23 cellular contexts compared by ENCODE assay signal in genomic region chr4:3261411-3262207, GRCh38. TPM values are rescaled to one million over a fixed set of nuclear protein-coding genes. Genes with fewer than 3 reads are reported as not detected.
A peak's percentile ranks its signal among the peaks of the same experiment; 100 is the strongest.
DNase-seq lines count a peak whose midpoint lies in the region; ATAC-seq, FAIRE-seq and TF ChIP-seq lines count a peak whose summit lies in the region.
"Had no signal": no experiment of that assay in that cellular context is flagged by ENCODE, and none has a peak within 500 bp of the region (broad histone marks: within the 10 kb centered on the region; RNA-seq: fewer than 3 reads in every experiment).

No MANE protein-coding gene starts in this region.

- H3K4me3 ChIP-seq in lower lobe of right lung = no peak overlapping the region
- H3K4me3 ChIP-seq: dorsolateral prefrontal cortex, HAP-1, thoracic aorta had no signal

- no peaks in the 10 kb centered on the region for H3K4me1 Mint-ChIP-seq in activated CD4-positive, alpha-beta T cell treated with anti-CD3 and anti-CD28 coated beads, Interleukin-2, amount 10 ng/mL, durations not matched to agents 7 days and 5 days
- peaks cover 6% of the 10 kb centered on the region for H3K4me1 Mint-ChIP-seq in type B pancreatic cell (ENCODE audit: unreplicated experiment)

- no peak for DNase-seq in activated CD4-positive, alpha-beta T cell treated with anti-CD3 and anti-CD28 coated beads, Interleukin-2, amount 10 ng/mL, durations not matched to agents 7 days and 5 days
- no peak for DNase-seq in activated CD4-positive, alpha-beta T cell treated with anti-CD3 and anti-CD28 coated beads, Interleukin-2, amount 50 U/mL, for 4 hours
- peak; percentile 28 for DNase-seq in activated CD8-positive, alpha-beta memory T cell treated with anti-CD3 and anti-CD28 coated beads, Interleukin-2, amount 50 U/mL, for 48 hours
- no peak for DNase-seq in lower lobe of right lung
- peak; percentile 60 for DNase-seq in type B pancreatic cell (ENCODE audit: extremely low spot score, unreplicated experiment)
- DNase-seq in AG08395 (ENCODE audit: low spot score) = no peak
- no peak for DNase-seq in urothelium cell line (ENCODE audit: low spot score)
- DNase-seq: activated naive CD4-positive, alpha-beta T cell treated with Interleukin-2 at 50 U/mL for 16 hours; activated T-cell treated with anti-CD3 and anti-CD28 coated beads for 4 hours; anterior cingulate cortex; BE2C; caudate nucleus; MM.1S; NCI-H1436; NCI-H510A treated with DMSO at 0.1 percent for 48 hours; stimulated activated CD4-positive, alpha-beta T cell treated with anti-CD3 and anti-CD28 coated beads, Interleukin-4, amount 100 ng/mL, for 1 hour; stimulated activated naive CD4-positive, alpha-beta T cell; T-helper 2 cell had no signal

- H3K27me3 Mint-ChIP-seq in activated CD4-positive, alpha-beta T cell treated with anti-CD3 and anti-CD28 coated beads, Interleukin-2, amount 10 ng/mL, durations not matched to agents 7 days and 5 days = no peaks in the 10 kb centered on the region
- H3K27me3 Mint-ChIP-seq in type B pancreatic cell = no peaks in the 10 kb centered on the region

- TF ChIP-seq CTCF in lower lobe of right lung (IDR thresholded peaks at IDR 0.05) = no peak
- no peak for TF ChIP-seq CTCF in type B pancreatic cell (conservative IDR thresholded peaks at IDR 0.05)

- H3K27me3 ChIP-seq in lower lobe of right lung (ENCODE audit: low read depth) = no peaks in the 10 kb centered on the region
- H3K27me3 ChIP-seq: BE2C, dorsolateral prefrontal cortex had no signal

- FAIRE-seq in urothelium cell line (lab: Jason Lieb, UNC) = no peak

- H3K27ac Mint-ChIP-seq in activated CD4-positive, alpha-beta T cell treated with anti-CD3 and anti-CD28 coated beads, Interleukin-2, amount 10 ng/mL, durations not matched to agents 7 days and 5 days = peak overlapping the region; percentile 64
- no peak overlapping the region for H3K27ac Mint-ChIP-seq in type B pancreatic cell

- intact Hi-C loops in lower lobe of right lung (cut with DNase I) = no loop called here

- H3K9me3 Mint-ChIP-seq in activated CD4-positive, alpha-beta T cell treated with anti-CD3 and anti-CD28 coated beads, Interleukin-2, amount 10 ng/mL, durations not matched to agents 7 days and 5 days = no peaks in the 10 kb centered on the region
- H3K9me3 Mint-ChIP-seq in type B pancreatic cell = no peaks in the 10 kb centered on the region

- H3K9me3 ChIP-seq in lower lobe of right lung = no peaks in the 10 kb centered on the region
- H3K9me3 ChIP-seq: BE2C, HAP-1, thoracic aorta had no signal

- CTCF ChIA-PET in activated CD4-positive, alpha-beta T cell treated with anti-CD3 and anti-CD28 coated beads, Interleukin-2, amount 10 ng/mL, durations not matched to agents 7 days and 5 days (lab: Charles Lee) = interaction anchor here (0.5 kb wide), 1 partner anchor 55 kb away, joined by 3 read pairs; no protein-coding TSS in a partner anchor

- H3K36me3 ChIP-seq in lower lobe of right lung = no peaks in the 10 kb centered on the region
- H3K36me3 ChIP-seq: BE2C, HAP-1, thoracic aorta had no signal

- ATAC-seq in lower lobe of right lung (peak; percentile 8 to 27), GM19395 (IDR thresholded peaks at IDR 0.05; ENCODE audit: unreplicated experiment) (no peak)
- ATAC-seq: Panc1 had no signal

- H3K36me3 Mint-ChIP-seq in activated CD4-positive, alpha-beta T cell treated with anti-CD3 and anti-CD28 coated beads, Interleukin-2, amount 10 ng/mL, durations not matched to agents 7 days and 5 days (ENCODE audit: low read depth) = no peaks in the 10 kb centered on the region
- no peaks in the 10 kb centered on the region for H3K36me3 Mint-ChIP-seq in type B pancreatic cell

- POLR2A ChIA-PET in activated CD4-positive, alpha-beta T cell treated with anti-CD3 and anti-CD28 coated beads, Interleukin-2, amount 10 ng/mL, durations not matched to agents 7 days and 5 days (lab: Charles Lee) = no interaction called here

- no peak overlapping the region for H3K4me3 Mint-ChIP-seq in activated CD4-positive, alpha-beta T cell treated with anti-CD3 and anti-CD28 coated beads, Interleukin-2, amount 10 ng/mL, durations not matched to agents 7 days and 5 days
- H3K4me3 Mint-ChIP-seq in type B pancreatic cell = no peak overlapping the region

- H3K4me1 ChIP-seq in lower lobe of right lung = no peaks in the 10 kb centered on the region
- H3K4me1 ChIP-seq: BE2C, HAP-1 had no signal

- H3K27ac ChIP-seq in lower lobe of right lung = no peak overlapping the region
- H3K27ac ChIP-seq: dorsolateral prefrontal cortex, thoracic aorta had no signal

RNA-seq across cellular contexts. Expression of gene MSANTD1, which starts 12.7 kb away (rescaled TPM):
- total RNA-seq in activated CD4-positive, alpha-beta T cell treated with anti-CD3 and anti-CD28 coated beads, Interleukin-2, amount 10 ng/mL, durations not matched to agents 7 days and 5 days = under 1 TPM; 0.87 to 0.94 TPM
- total RNA-seq in lower lobe of right lung (1.9 TPM), type B pancreatic cell (ENCODE audit: low replicate concordance) (1.4 TPM in 2 replicates)

RNA-seq across cellular contexts. Expression of gene RGS12, which starts 31.2 kb away (rescaled TPM):
- total RNA-seq in activated CD4-positive, alpha-beta T cell treated with anti-CD3 and anti-CD28 coated beads, Interleukin-2, amount 10 ng/mL, durations not matched to agents 7 days and 5 days = 10 to 100 TPM in 1 of 2 experiments, 1 to 10 TPM in 1; 9.7 to 10.9 TPM
- total RNA-seq in lower lobe of right lung (59.5 TPM), type B pancreatic cell (ENCODE audit: low replicate concordance) (35.7 and 67.5 TPM in 2 replicates)

Comparison
In these comparisons a context has a peak if more than half of its experiments do, and no peak if none do; other contexts are left out.
1. DNase-seq: peak in activated CD8-positive, alpha-beta memory T cell treated with anti-CD3 and anti-CD28 coated beads, Interleukin-2, amount 50 U/mL, for 48 hours (single experiment) and type B pancreatic cell (single experiment); none in activated CD4-positive, alpha-beta T cell treated with anti-CD3 and anti-CD28 coated beads, Interleukin-2, amount 10 ng/mL, durations not matched to agents 7 days and 5 days (single experiment), activated CD4-positive, alpha-beta T cell treated with anti-CD3 and anti-CD28 coated beads, Interleukin-2, amount 50 U/mL, for 4 hours (0 of 2), lower lobe of right lung (single experiment), AG08395 (single experiment) and urothelium cell line (single experiment).